Comparison of ENCODE assay signal across 18 cellular contexts in the genomic region with DNA sequence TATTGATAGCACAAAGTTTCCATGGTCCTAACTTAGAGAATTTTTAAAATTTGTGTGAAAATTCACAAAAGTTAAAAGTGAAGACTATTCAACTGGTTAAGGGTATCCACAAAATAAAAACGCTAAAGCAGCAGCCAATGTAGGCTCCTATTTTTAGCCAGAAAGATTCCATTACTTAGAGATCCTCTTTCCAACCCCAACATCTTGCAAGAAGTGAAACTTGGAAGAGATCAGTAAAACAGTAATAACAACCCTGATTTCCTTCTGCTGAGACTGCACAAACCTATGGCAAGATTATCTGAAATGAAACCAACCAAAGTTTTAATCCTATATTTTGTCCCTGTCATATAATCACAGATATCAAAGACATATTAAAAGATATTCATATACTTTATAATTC. TPM values are rescaled to one million over a fixed set of nuclear protein-coding genes. Genes with fewer than 3 reads are reported as not detected.
DNase-seq lines count a peak whose midpoint lies in the region; ATAC-seq and TF ChIP-seq lines count a peak whose summit lies in the region.
"Had no signal": no experiment of that assay in that cellular context is flagged by ENCODE, and none has a peak within 500 bp of the region (broad histone marks: within the 10 kb centered on the region; RNA-seq: fewer than 3 reads in every experiment).

No MANE protein-coding gene starts in this region.

- peaks cover 0 to 62% (median 22%) of the 10 kb centered on the region in 12 donors for H3K4me1 ChIP-seq in heart left ventricle
- peaks cover 3% of the 10 kb centered on the region for H3K4me1 ChIP-seq in osteoblast (ENCODE audit: insufficient read depth, low read length)

- DNase-seq in heart left ventricle (no peak), cardiac septum (ENCODE audit: low spot score) (no peak), fibroblast of peridontal ligament (ENCODE audit: extremely low read depth) (peak; percentile 66), osteoblast (ENCODE audit: insufficient read length, low spot score, missing footprints) (peak; percentile 74), GM13977 (ENCODE audit: low spot score) (no peak)
- no peak for DNase-seq in stimulated activated CD4-positive, alpha-beta T cell treated with anti-CD3 and anti-CD28 coated beads, Interleukin-2, amount 100 ng/mL, for 48 hours
- DNase-seq: C1 segment of cervical spinal cord; IMR-90; Kasumi-1; NCI-H1436 treated with DMSO at 0.1 percent for 48 hours; NCI-H226; NCI-H526; NK-92 treated with Interleukin-12 subunit alpha and Interleukin-12 subunit beta, amount 100 ng/mL, for 24 hours; OCI-M1 had no signal

- intact Hi-C loops in heart left ventricle (cut with DNase I), result no loop called here
- intact Hi-C loops in cardiac septum (cut with DNase I), result no loop called here

- H4K20me1 ChIP-seq in osteoblast (ENCODE audit: insufficient read depth, low read length), result peaks cover 7% of the 10 kb centered on the region

- TF ChIP-seq CTCF in heart left ventricle (IDR thresholded peaks at IDR 0.05) (no peak), osteoblast (IDR thresholded peaks at IDR 0.05; ENCODE audit: extremely low read depth, low read depth, low read length) (no peak), GM13977 (IDR thresholded peaks at IDR 0.05; ENCODE audit: extremely low read depth, insufficient read depth, missing control alignments) (no peak)

- peaks cover 49% of the 10 kb centered on the region for H3K79me2 ChIP-seq in osteoblast (ENCODE audit: insufficient read depth, low read length)

- H3K27ac ChIP-seq in heart left ventricle, result peak overlapping the region in 7 of 12 donors; percentile 19 to 68 (median 44)
- no peak overlapping the region for H3K27ac ChIP-seq in osteoblast (ENCODE audit: low read depth, low read length)
- H3K27ac ChIP-seq: RWPE1 had no signal

- no peak for TF ChIP-seq POLR2A in heart left ventricle (IDR thresholded peaks at IDR 0.05)

- peak overlapping the region; percentile 43 for H3K4me2 ChIP-seq in osteoblast (ENCODE audit: insufficient read depth, low read length)

- H3K36me3 ChIP-seq in heart left ventricle (no peaks in the 10 kb centered on the region), osteoblast (ENCODE audit: insufficient read depth, low read length) (no peaks in the 10 kb centered on the region)
- H3K36me3 ChIP-seq: HAP-1 had no signal

- no peaks in the 10 kb centered on the region for H3K27me3 ChIP-seq in heart left ventricle
- no peaks in the 10 kb centered on the region for H3K27me3 ChIP-seq in osteoblast (ENCODE audit: insufficient read depth, low read length)

- H3K4me3 ChIP-seq in heart left ventricle (peak overlapping the region in 2 of 12 donors; percentile 9 to 22), osteoblast (ENCODE audit: insufficient read depth, low read length) (no peak overlapping the region)
- H3K4me3 ChIP-seq: HAP-1 had no signal

- peak in 2 of 4 donors; percentile 52 to 55 for ATAC-seq in heart left ventricle
- no peak for ATAC-seq in GM19397 (IDR thresholded peaks at IDR 0.05; ENCODE audit: unreplicated experiment)
- ATAC-seq in HG03378 (IDR thresholded peaks at IDR 0.05; ENCODE audit: unreplicated experiment), result no peak

- 9 to 18% (median 14%) methylated on average over 1 of the region's 1 CpG for WGBS in heart left ventricle, 4 donors

- H3K9me3 ChIP-seq in heart left ventricle (no peaks in the 10 kb centered on the region), osteoblast (ENCODE audit: low read depth, low read length) (no peaks in the 10 kb centered on the region)
- H3K9me3 ChIP-seq: HAP-1 had no signal

- in situ Hi-C loops in GM13977 (cut with MboI; ENCODE audit: low pct_unique_long_range_greater_than_20kb, low sequenced_read_pairs, unreplicated experiment), result no loop called here

- H2AFZ ChIP-seq in osteoblast (ENCODE audit: low read length), result no peak overlapping the region

RNA-seq across cellular contexts. Expression of gene TBC1D4, which starts 8.5 kb away (rescaled TPM):
- total RNA-seq in heart left ventricle (100 to 1,000 TPM in 3 of 9 donors, 10 to 100 TPM in 6; 52.9 to 158 (median 85.6) TPM), cardiac septum (84.9 TPM), osteoblast (18.6 and 19.5 TPM in 2 replicates)
- polyA plus RNA-seq in heart left ventricle, result 10 to 100 TPM; 26.8 to 31.9 TPM

Comparison
In these comparisons a context has a peak if more than half of its experiments do, and no peak if none do; other contexts are left out.
1. DNase-seq: peak in fibroblast of peridontal ligament (single experiment) and osteoblast (single experiment); none in heart left ventricle (0 of 5), cardiac septum (single experiment), GM13977 (single experiment) and stimulated activated CD4-positive, alpha-beta T cell treated with anti-CD3 and anti-CD28 coated beads, Interleukin-2, amount 100 ng/mL, for 48 hours (0 of 2).